In the genomic region with DNA sequence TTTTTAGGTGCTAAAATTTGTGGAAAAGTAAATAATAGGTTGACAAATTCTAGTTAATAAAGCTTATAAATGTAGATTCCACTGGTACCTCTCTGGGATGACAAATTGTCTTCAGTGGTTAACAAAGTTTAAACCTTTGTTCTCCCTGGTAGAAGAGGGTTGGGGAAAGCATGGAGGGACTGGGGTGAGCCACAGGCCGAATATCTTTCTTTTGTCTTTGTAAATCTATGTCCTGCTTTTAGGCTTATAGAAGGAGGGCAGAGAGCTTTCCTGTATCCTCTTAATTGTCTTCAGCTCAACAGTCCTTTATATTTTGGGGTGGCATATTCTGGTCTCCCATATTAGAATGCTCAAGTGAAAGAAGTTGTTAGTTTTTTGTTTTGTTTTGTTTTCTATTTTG, we compare ENCODE assay signal across 26 cellular contexts.
DNase-seq lines count a peak whose midpoint lies in the region; ATAC-seq and TF ChIP-seq lines count a peak whose summit lies in the region.
"Had no signal": no experiment of that assay in that cellular context is flagged by ENCODE, and none has a peak within 500 bp of the region (broad histone marks: within the 10 kb centered on the region; RNA-seq: fewer than 3 reads in every experiment).

No MANE protein-coding gene starts in this region.

- peak; percentile 39 for DNase-seq in H7
- no peak for DNase-seq in WTC11 (ENCODE audit: low spot score)
- peak; percentile 21 for DNase-seq in iPS-NIHi11 (ENCODE audit: low spot score)
- DNase-seq in progenitor cell of endocrine pancreas (ENCODE audit: low spot score, unreplicated experiment): no peak
- no peak for DNase-seq in nephron progenitor cell
- DNase-seq in anterior cingulate cortex (lab: John Stamatoyannopoulos, UW): no peak
- DNase-seq in stimulated activated CD4-positive, alpha-beta T cell treated with anti-CD3 and anti-CD28 coated beads, Interleukin-2, amount 100 ng/mL, for 48 hours: no peak
- DNase-seq: 8988T; ACHN; BE2C; C1 segment of cervical spinal cord; CD4-positive, alpha-beta memory T cell; CD4-positive, CD25-positive, alpha-beta regulatory T cell; CD8-positive, alpha-beta memory T cell; COR-L47; DMS 273 treated with DMSO at 0.1 percent for 48 hours; DMS153; DMS53; DMS79; DND-41; EL; GDM1 had no signal

- H3K27ac Mint-ChIP-seq in WTC11 (peak overlapping the region; percentile 78), progenitor cell of endocrine pancreas (peak overlapping the region; percentile 62), nephron progenitor cell (no peak overlapping the region)
- H3K27ac Mint-ChIP-seq: CD14-positive monocyte; CD4-positive, CD25-positive, alpha-beta regulatory T cell; CD8-positive, alpha-beta memory T cell had no signal

- no peaks in the 10 kb centered on the region for H3K9me3 Mint-ChIP-seq in WTC11
- no peaks in the 10 kb centered on the region for H3K9me3 Mint-ChIP-seq in progenitor cell of endocrine pancreas (ENCODE audit: low read depth)
- H3K9me3 Mint-ChIP-seq in nephron progenitor cell: no peaks in the 10 kb centered on the region
- H3K9me3 Mint-ChIP-seq: CD8-positive, alpha-beta memory T cell had no signal

- no peaks in the 10 kb centered on the region for H3K27me3 ChIP-seq in H7 (ENCODE audit: control insufficient read depth, insufficient read depth, low read length)
- H3K27me3 ChIP-seq: BE2C, BLaER1 had no signal

- no peaks in the 10 kb centered on the region for H3K36me3 Mint-ChIP-seq in WTC11
- no peaks in the 10 kb centered on the region for H3K36me3 Mint-ChIP-seq in progenitor cell of endocrine pancreas (ENCODE audit: insufficient read depth)
- H3K36me3 Mint-ChIP-seq in nephron progenitor cell (ENCODE audit: low read depth): no peaks in the 10 kb centered on the region
- H3K36me3 Mint-ChIP-seq: CD14-positive monocyte; CD4-positive, alpha-beta memory T cell; CD4-positive, CD25-positive, alpha-beta regulatory T cell; CD8-positive, alpha-beta memory T cell had no signal

- CTCF ChIA-PET in WTC11 (lab: Charles Lee): no interaction called here

- H3K4me1 Mint-ChIP-seq in WTC11 (peaks cover 29% of the 10 kb centered on the region), progenitor cell of endocrine pancreas (ENCODE audit: low read depth) (peaks cover 27% of the 10 kb centered on the region), nephron progenitor cell (no peaks in the 10 kb centered on the region)
- H3K4me1 Mint-ChIP-seq: CD14-positive monocyte; CD4-positive, alpha-beta memory T cell; CD4-positive, CD25-positive, alpha-beta regulatory T cell; CD8-positive, alpha-beta memory T cell had no signal

- peak; percentile 59 for ATAC-seq in WTC11
- ATAC-seq in HG03097 (IDR thresholded peaks at IDR 0.05; ENCODE audit: low FRiP score, unreplicated experiment): no peak
- ATAC-seq: GM12878 had no signal

- POLR2A ChIA-PET in WTC11 (lab: Charles Lee): no interaction called here

- no peaks in the 10 kb centered on the region for H3K36me3 ChIP-seq in H7 (replicated peaks; ENCODE audit: control insufficient read depth, insufficient read depth, low read length)
- H3K36me3 ChIP-seq: BE2C, BLaER1 had no signal

- H3K27me3 Mint-ChIP-seq in WTC11 (ENCODE audit: low read depth) (no peaks in the 10 kb centered on the region), progenitor cell of endocrine pancreas (no peaks in the 10 kb centered on the region), nephron progenitor cell (ENCODE audit: low read depth, poor library complexity) (peaks cover 3% of the 10 kb centered on the region)
- H3K27me3 Mint-ChIP-seq: CD4-positive, CD25-positive, alpha-beta regulatory T cell had no signal

- H3K4me3 Mint-ChIP-seq in WTC11: no peak overlapping the region
- no peak overlapping the region for H3K4me3 Mint-ChIP-seq in progenitor cell of endocrine pancreas (ENCODE audit: low read depth)
- H3K4me3 Mint-ChIP-seq in nephron progenitor cell: no peak overlapping the region
- H3K4me3 Mint-ChIP-seq: CD14-positive monocyte; CD4-positive, alpha-beta memory T cell; CD4-positive, CD25-positive, alpha-beta regulatory T cell; CD8-positive, alpha-beta memory T cell had no signal

- H3K4me3 ChIP-seq in H7 (ENCODE audit: insufficient read depth, low read depth, low read length): no peak overlapping the region
- H3K4me3 ChIP-seq: BLaER1, GM12878 had no signal

- no peak for TF ChIP-seq CTCF in WTC11 (IDR thresholded peaks at IDR 0.05)
- TF ChIP-seq CTCF in progenitor cell of endocrine pancreas (IDR thresholded peaks at IDR 0.05; ENCODE audit: unreplicated experiment): no peak
- TF ChIP-seq CTCF in nephron progenitor cell (IDR thresholded peaks at IDR 0.05): no peak

TF ChIP-seq in WTC11, 78 proteins besides CTCF, POLR2A, EP300 and RAD21:
- no peak for TF ChIP-seq TEAD4 (CRISPR knock-in tag; IDR thresholded peaks at IDR 0.05)
- TF ChIP-seq ZSCAN18 (CRISPR knock-in tag; IDR thresholded peaks at IDR 0.05): no peak
- TF ChIP-seq ZNF263 (CRISPR knock-in tag; IDR thresholded peaks at IDR 0.05; ENCODE audit: low read depth): no peak
- no peak for TF ChIP-seq MXD4 (CRISPR knock-in tag; IDR thresholded peaks at IDR 0.05; ENCODE audit: borderline replicate concordance)
- TF ChIP-seq ZNF671 (CRISPR knock-in tag; IDR thresholded peaks at IDR 0.05): no peak
- TF ChIP-seq SMAD3 (CRISPR knock-in tag; IDR thresholded peaks at IDR 0.05; ENCODE audit: borderline replicate concordance): no peak
- TF ChIP-seq, protein P1, sequence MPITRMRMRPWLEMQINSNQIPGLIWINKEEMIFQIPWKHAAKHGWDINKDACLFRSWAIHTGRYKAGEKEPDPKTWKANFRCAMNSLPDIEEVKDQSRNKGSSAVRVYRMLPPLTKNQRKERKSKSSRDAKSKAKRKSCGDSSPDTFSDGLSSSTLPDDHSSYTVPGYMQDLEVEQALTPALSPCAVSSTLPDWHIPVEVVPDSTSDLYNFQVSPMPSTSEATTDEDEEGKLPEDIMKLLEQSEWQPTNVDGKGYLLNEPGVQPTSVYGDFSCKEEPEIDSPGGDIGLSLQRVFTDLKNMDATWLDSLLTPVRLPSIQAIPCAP (CRISPR knock-in tag; IDR thresholded peaks at IDR 0.05): no peak
- no peak for TF ChIP-seq CREM (CRISPR knock-in tag; IDR thresholded peaks at IDR 0.05)

Comparison
In these comparisons a context has a peak if more than half of its experiments do, and no peak if none do; other contexts are left out.
1. DNase-seq: peak in H7 (single experiment) and iPS-NIHi11 (single experiment); none in WTC11 (single experiment), progenitor cell of endocrine pancreas (single experiment), nephron progenitor cell (single experiment), anterior cingulate cortex (0 of 58) and stimulated activated CD4-positive, alpha-beta T cell treated with anti-CD3 and anti-CD28 coated beads, Interleukin-2, amount 100 ng/mL, for 48 hours (0 of 2).